ENCODE assay signal across 8 cellular contexts in genomic region chr1:247373721-247374141, GRCh38. TPM values are rescaled to one million over a fixed set of nuclear protein-coding genes. Genes with fewer than 3 reads are reported as not detected.
DNase-seq lines count a peak whose midpoint lies in the region; ATAC-seq and TF ChIP-seq lines count a peak whose summit lies in the region.

No MANE protein-coding gene starts in this region.

- CTCF ChIA-PET in Panc1 (lab: Charles Lee), result interaction anchor here (0.5 to 0.7 kb wide), 2 partner anchors 13 to 117 kb away, joined by 4 to 5 read pairs; no protein-coding TSS in a partner anchor

- H4K20me1 ChIP-seq in BLaER1 treated with 17β-estradiol and CSF1 and Interleukin-3, amounts not matched to agents 10 nM and 100 nM, result no peaks in the 10 kb centered on the region

- peak overlapping the region; percentile 39 to 88 (median 71) for H3K4me2 ChIP-seq in BLaER1 treated with 17β-estradiol and CSF1 and Interleukin-3, amounts not matched to agents 10 nM and 100 nM

- 10 to 27% methylated on average over 26 of the region's 26 CpGs for WGBS in sigmoid colon, 2 donors

- peak; percentile 79 for DNase-seq in H7
- DNase-seq in Panc1 (ENCODE audit: low read depth, low spot score), result no peak
- DNase-seq in activated T-helper 9 cell treated with anti-CD3 and anti-CD28 coated beads, Interleukin-2, amount 50 U/mL, for 16 hours (ENCODE audit: low read depth), result peak; percentile 25
- peak in 35 of 42 donors; percentile 20 to 85 (median 44) for DNase-seq in head of caudate nucleus
- DNase-seq in sigmoid colon, result peak; percentile 73
- no peak for DNase-seq in ACHN

- no peaks in the 10 kb centered on the region for H3K36me3 ChIP-seq in BLaER1 treated with 17β-estradiol and CSF1 and Interleukin-3, amounts not matched to agents 10 nM and 100 nM
- H3K36me3 ChIP-seq in H7 (replicated peaks; ENCODE audit: control insufficient read depth, insufficient read depth, low read length) (no peaks in the 10 kb centered on the region), Panc1 (ENCODE audit: control insufficient read depth, insufficient read depth, low read length) (no peaks in the 10 kb centered on the region), sigmoid colon (no peaks in the 10 kb centered on the region)

- H3K9me3 ChIP-seq in BLaER1 treated with 17β-estradiol and CSF1 and Interleukin-3, amounts not matched to agents 10 nM and 100 nM (replicated peaks in 1 of 11), result 0 out of 22 replicates have a peak, but pooled peaks cover 0 to 6% (median 0%) of the 10 kb centered on the region in 11 experiments
- H3K9me3 ChIP-seq in Panc1 (ENCODE audit: control insufficient read depth, insufficient read depth, low read depth, low read length) (no peaks in the 10 kb centered on the region), sigmoid colon (no peaks in the 10 kb centered on the region)

- intact Hi-C loops in Panc1 (cut with micrococcal nuclease; ENCODE audit: unreplicated experiment), result loop anchor here (5.0 kb wide), 2 partner anchors 114 to 204 kb away; no protein-coding TSS in a partner anchor
- intact Hi-C loops in head of caudate nucleus (cut with DNase I), result loop anchor here (5.0 kb wide), 1 partner anchor 114 kb away; no protein-coding TSS in a partner anchor
- intact Hi-C loops in sigmoid colon (cut with DNase I), result loop anchor here (5.0 kb wide), 1 partner anchor 41 kb away; the partner anchor contains the start of gene ZNF496

- H3K9ac ChIP-seq in BLaER1 treated with 17β-estradiol and CSF1 and Interleukin-3, amounts not matched to agents 10 nM and 100 nM, result peak overlapping the region; percentile 23 to 69 (median 59); a peak in 17 of 22 replicates

- peaks cover 2 to 43% (median 7%) of the 10 kb centered on the region in 10 experiments; a peak in 16 of 20 replicates for H3K4me1 ChIP-seq in BLaER1 treated with 17β-estradiol and CSF1 and Interleukin-3, amounts not matched to agents 10 nM and 100 nM
- no peaks in the 10 kb centered on the region for H3K4me1 ChIP-seq in Panc1 (ENCODE audit: control insufficient read depth, insufficient read depth, low read length)
- H3K4me1 ChIP-seq in sigmoid colon, result peaks cover 0 to 26% (median 17%) of the 10 kb centered on the region in 4 donors

- no peak for TF ChIP-seq POLR2A in sigmoid colon (IDR thresholded peaks at IDR 0.05)

- ATAC-seq in Panc1, result peak; percentile 85
- no peak for ATAC-seq in HG02970 (IDR thresholded peaks at IDR 0.05; ENCODE audit: low FRiP score, unreplicated experiment)

- in situ Hi-C loops in Panc1 (cut with HindIII; ENCODE audit: low pct_unique_long_range_greater_than_20kb, low sequenced_read_pairs), result no loop called here
- in situ Hi-C loops in ACHN (cut with HindIII; ENCODE audit: low pct_ligation_motif_present, low pct_unique_long_range_greater_than_20kb, low sequenced_read_pairs), result no loop called here

- no TSS peak for BruUV-seq in Panc1 (replicated peaks; lab: Mats Ljungman, UMichigan)

- POLR2A ChIA-PET in Panc1 (lab: Charles Lee), result no interaction called here

- no peaks in the 10 kb centered on the region for H3K27me3 ChIP-seq in BLaER1 treated with 17β-estradiol and CSF1 and Interleukin-3, amounts not matched to agents 10 nM and 100 nM
- H3K27me3 ChIP-seq in H7 (ENCODE audit: control insufficient read depth, insufficient read depth, low read length) (no peaks in the 10 kb centered on the region), Panc1 (ENCODE audit: control insufficient read depth, insufficient read depth, low read length) (no peaks in the 10 kb centered on the region), sigmoid colon (no peaks in the 10 kb centered on the region)

- TF ChIP-seq CTCF in Panc1 (IDR thresholded peaks at IDR 0.05), result peak; percentile 88
- TF ChIP-seq CTCF in sigmoid colon (IDR thresholded peaks at IDR 0.05), result peak in 2 of 4 experiments; percentile 13 to 37

- peak overlapping the region in 4 of 11 experiments; percentile 39 to 55 (median 53); a peak in 7 of 22 replicates for H3K27ac ChIP-seq in BLaER1 treated with 17β-estradiol and CSF1 and Interleukin-3, amounts not matched to agents 10 nM and 100 nM
- no peak overlapping the region for H3K27ac ChIP-seq in Panc1 (ENCODE audit: low read length)
- no peak overlapping the region for H3K27ac ChIP-seq in sigmoid colon

- no peak for TF ChIP-seq EP300 in sigmoid colon (IDR thresholded peaks at IDR 0.05)

- H3K4me3 ChIP-seq in BLaER1 treated with 17β-estradiol and CSF1 and Interleukin-3, amounts not matched to agents 10 nM and 100 nM, result peak overlapping the region in 9 of 10 experiments; percentile 19 to 65 (median 42); a peak in 13 of 20 replicates
- peak overlapping the region; percentile 10; the same call in 1 of the 2 replicates for H3K4me3 ChIP-seq in H7 (ENCODE audit: insufficient read depth, low read depth, low read length)
- H3K4me3 ChIP-seq in Panc1 (ENCODE audit: low read depth in 2 of 2, low read length in 2 of 2), result peak overlapping the region; percentile 45 to 57
- H3K4me3 ChIP-seq in sigmoid colon, result peak overlapping the region in 2 of 4 donors; percentile 41 to 48

RNA-seq across cellular contexts. Expression of gene ZNF496, which starts 42.1 kb away (rescaled TPM):
- total RNA-seq in H7 (2014; rRNA removed; shearing (Covaris generic)), result 127 and 150 TPM in 2 replicates
- 21.4 TPM for total RNA-seq in Panc1 (2021; ENCODE audit: unreplicated experiment)
- 22.3 TPM for polyA plus RNA-seq in Panc1 (2012; ENCODE audit: insufficient read length)
- 10 to 100 TPM; 31.6 to 70.7 (median 37.3) TPM for total RNA-seq in sigmoid colon
- 10 to 100 TPM in 1 of 3 donors, 1 to 10 TPM in 2; 3.2 to 10.1 (median 4.8) TPM for polyA plus RNA-seq in sigmoid colon

RNA-seq across cellular contexts. Expression of gene NLRP3, which starts 42.2 kb away (rescaled TPM):
- total RNA-seq in H7 (2014; rRNA removed; shearing (Covaris generic)), result 0.55 and 1.4 TPM in 2 replicates
- 0.33 TPM for total RNA-seq in Panc1 (2021; ENCODE audit: unreplicated experiment)
- 0.11 TPM for polyA plus RNA-seq in Panc1 (2012; ENCODE audit: insufficient read length)
- 1 to 10 TPM; 1.4 to 3.3 (median 3.0) TPM for total RNA-seq in sigmoid colon
- 1 to 10 TPM; 1.1 to 3.2 (median 1.8) TPM for polyA plus RNA-seq in sigmoid colon

Comparison
In these comparisons a context has a peak if more than half of its experiments do, and no peak if none do; other contexts are left out.
1. DNase-seq: peak in H7 (single experiment), activated T-helper 9 cell treated with anti-CD3 and anti-CD28 coated beads, Interleukin-2, amount 50 U/mL, for 16 hours (single experiment), head of caudate nucleus (35 of 42) and sigmoid colon (single experiment); none in Panc1 (single experiment) and ACHN (single experiment).